ENCODE assay signal across 12 cellular contexts in the genomic region with DNA sequence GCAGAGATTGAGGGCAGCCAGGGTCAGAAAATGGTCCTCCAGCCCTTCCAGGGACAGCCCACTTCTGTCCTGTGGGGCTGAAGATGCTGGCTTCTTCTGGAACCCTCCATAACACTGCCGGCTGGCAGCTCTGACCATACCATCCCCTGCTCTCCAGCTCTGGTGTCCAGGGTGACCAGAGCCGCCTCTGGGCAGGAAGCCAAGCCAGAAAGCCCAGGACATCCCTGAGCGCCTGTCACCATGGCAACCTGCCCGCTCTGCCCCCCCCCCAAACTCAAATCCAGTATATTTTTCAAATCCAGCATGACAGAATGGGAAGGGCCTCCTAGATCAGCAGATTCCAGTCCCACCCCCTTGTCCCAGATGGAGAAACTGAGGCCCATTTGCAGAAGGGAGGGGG. TPM values are rescaled to one million over a fixed set of nuclear protein-coding genes. Genes with fewer than 3 reads are reported as not detected.
A peak's percentile ranks its signal among the peaks of the same experiment; 100 is the strongest.
DNase-seq lines count a peak whose midpoint lies in the region; ATAC-seq, FAIRE-seq and TF ChIP-seq lines count a peak whose summit lies in the region.
"Had no signal": no experiment of that assay in that cellular context is flagged by ENCODE, and none has a peak within 500 bp of the region (broad histone marks: within the 10 kb centered on the region; RNA-seq: fewer than 3 reads in every experiment).

No MANE protein-coding gene starts in this region.

- no peaks in the 10 kb centered on the region for H3K9me3 Mint-ChIP-seq in stimulated activated naive CD8-positive, alpha-beta T cell treated with anti-CD3 and anti-CD28 coated beads, Interleukin-15, amount 100 ng/mL, for 72 hours

- H3K9me3 ChIP-seq in BLaER1 treated with 17β-estradiol and CSF1 and Interleukin-3, amounts not matched to agents 10 nM and 100 nM (replicated peaks in 1 of 11): no peaks in the 10 kb centered on the region
- no peaks in the 10 kb centered on the region for H3K9me3 ChIP-seq in pancreas
- H3K9me3 ChIP-seq in osteoblast (ENCODE audit: low read depth, low read length): no peaks in the 10 kb centered on the region

- intact Hi-C loops in pancreas (cut with DNase I): loop anchor here in 2 of 3 donors (10.0 kb wide), 2 partner anchors 204 to 284 kb away; no protein-coding TSS in a partner anchor

- no peak overlapping the region for H3K4me3 Mint-ChIP-seq in stimulated activated naive CD8-positive, alpha-beta T cell treated with anti-CD3 and anti-CD28 coated beads, Interleukin-15, amount 100 ng/mL, for 72 hours

- ATAC-seq in pancreas: peak in 2 of 4 donors; percentile 32 to 43
- no peak for ATAC-seq in stimulated activated naive CD8-positive, alpha-beta T cell treated with anti-CD3 and anti-CD28 coated beads, Interleukin-15, amount 100 ng/mL, for 72 hours
- no peak for ATAC-seq in GM18858 (IDR thresholded peaks at IDR 0.05; ENCODE audit: unreplicated experiment)

- peaks cover 0 to 36% (median 0%) of the 10 kb centered on the region in 11 experiments; a peak in 10 of 22 replicates for H4K20me1 ChIP-seq in BLaER1 treated with 17β-estradiol and CSF1 and Interleukin-3, amounts not matched to agents 10 nM and 100 nM
- H4K20me1 ChIP-seq in osteoblast (ENCODE audit: insufficient read depth, low read length): no peaks in the 10 kb centered on the region

- no peak overlapping the region for H3K4me3 ChIP-seq in BLaER1 treated with 17β-estradiol and CSF1 and Interleukin-3, amounts not matched to agents 10 nM and 100 nM
- H3K4me3 ChIP-seq in pancreas (peak overlapping the region in 1 of 4 donors; percentile 25), osteoblast (ENCODE audit: insufficient read depth, low read length) (no peak overlapping the region)

- DNase-seq in NCI-H146 treated with DMSO at 0.1 percent for 48 hours (lab: John Stamatoyannopoulos, UW; ENCODE audit: unreplicated experiment) (peak; percentile 27), dermis blood vessel endothelial cell (peak; percentile 13), pancreas (peak in 4 of 6 donors; percentile 39 to 81 (median 56)), osteoblast (ENCODE audit: insufficient read length, low spot score, missing footprints) (no peak), MV-4-11 (lab: John Stamatoyannopoulos, UW) (no peak)
- no peak for DNase-seq in stimulated activated naive CD8-positive, alpha-beta T cell treated with anti-CD3 and anti-CD28 coated beads, Interleukin-15, amount 100 ng/mL, for 72 hours
- DNase-seq: activated T-cell treated with anti-CD3 and anti-CD28 coated beads for 4 hours, DND-41, NCI-H774 had no signal

- FAIRE-seq in pancreas (lab: Jason Lieb, UNC): no peak

- no peak overlapping the region for H3K9ac ChIP-seq in BLaER1 treated with 17β-estradiol and CSF1 and Interleukin-3, amounts not matched to agents 10 nM and 100 nM

- H3K4me1 ChIP-seq in BLaER1 treated with 17β-estradiol and CSF1 and Interleukin-3, amounts not matched to agents 10 nM and 100 nM: peaks cover 31 to 56% (median 49%) of the 10 kb centered on the region in 10 experiments
- H3K4me1 ChIP-seq in pancreas: peaks cover 0 to 14% (median 0%) of the 10 kb centered on the region in 3 donors
- no peaks in the 10 kb centered on the region for H3K4me1 ChIP-seq in osteoblast (ENCODE audit: insufficient read depth, low read length)

- no peak overlapping the region for H3K27ac Mint-ChIP-seq in stimulated activated naive CD8-positive, alpha-beta T cell treated with anti-CD3 and anti-CD28 coated beads, Interleukin-15, amount 100 ng/mL, for 72 hours

- H3K4me1 Mint-ChIP-seq in stimulated activated naive CD8-positive, alpha-beta T cell treated with anti-CD3 and anti-CD28 coated beads, Interleukin-15, amount 100 ng/mL, for 72 hours: peaks cover 12% of the 10 kb centered on the region

- WGBS in pancreas, 2 donors: 25 to 33% methylated on average over 4 of the region's 4 CpGs

- H3K4me2 ChIP-seq in BLaER1 treated with 17β-estradiol and CSF1 and Interleukin-3, amounts not matched to agents 10 nM and 100 nM: peak overlapping the region in 10 of 11 experiments; percentile 18 to 85 (median 45); a peak in 19 of 22 replicates
- no peak overlapping the region for H3K4me2 ChIP-seq in osteoblast (ENCODE audit: insufficient read depth, low read length)

- no peaks in the 10 kb centered on the region for H3K79me2 ChIP-seq in osteoblast (ENCODE audit: insufficient read depth, low read length)

- no peaks in the 10 kb centered on the region for H3K36me3 ChIP-seq in BLaER1 treated with 17β-estradiol and CSF1 and Interleukin-3, amounts not matched to agents 10 nM and 100 nM
- H3K36me3 ChIP-seq in pancreas (no peaks in the 10 kb centered on the region), osteoblast (ENCODE audit: insufficient read depth, low read length) (no peaks in the 10 kb centered on the region)

- H3K27ac ChIP-seq in BLaER1 treated with 17β-estradiol and CSF1 and Interleukin-3, amounts not matched to agents 10 nM and 100 nM: no peak overlapping the region
- H3K27ac ChIP-seq in pancreas (no peak overlapping the region), osteoblast (ENCODE audit: low read depth, low read length) (no peak overlapping the region)

- TF ChIP-seq CTCF in pancreas (IDR thresholded peaks at IDR 0.05) (no peak), osteoblast (IDR thresholded peaks at IDR 0.05; ENCODE audit: extremely low read depth, low read depth, low read length) (no peak)

- H2AFZ ChIP-seq in osteoblast (ENCODE audit: low read length): no peak overlapping the region

- H3K27me3 Mint-ChIP-seq in stimulated activated naive CD8-positive, alpha-beta T cell treated with anti-CD3 and anti-CD28 coated beads, Interleukin-15, amount 100 ng/mL, for 72 hours: peaks cover 13% of the 10 kb centered on the region

- peaks cover 24 to 33% (median 27%) of the 10 kb centered on the region in 11 experiments for H3K27me3 ChIP-seq in BLaER1 treated with 17β-estradiol and CSF1 and Interleukin-3, amounts not matched to agents 10 nM and 100 nM
- H3K27me3 ChIP-seq in pancreas: no peaks in the 10 kb centered on the region
- peaks cover 21% of the 10 kb centered on the region for H3K27me3 ChIP-seq in osteoblast (ENCODE audit: insufficient read depth, low read length)

RNA-seq across cellular contexts. Expression of a gene that starts 0.4 kb away (rescaled TPM):
- 0.17 TPM in 1 of 2 replicates, not detected in the other for total RNA-seq in dermis blood vessel endothelial cell
- under 1 TPM in 5 of 6 donors, not detected in 1; 0.08 to 0.31 (median 0.13) TPM for total RNA-seq in pancreas
- under 1 TPM; 0.42 to 0.52 TPM for polyA plus RNA-seq in pancreas
- under 0.01 TPM in 2 replicates for total RNA-seq in osteoblast

RNA-seq across cellular contexts. Expression of a gene that starts 7.3 kb away (rescaled TPM):
- total RNA-seq in dermis blood vessel endothelial cell (7.5 and 8.5 TPM in 2 replicates), pancreas (10 to 100 TPM in 3 of 6 donors, 1 to 10 TPM in 3; 7.8 to 21.2 (median 9.7) TPM), osteoblast (1.1 and 1.8 TPM in 2 replicates)
- 10 to 100 TPM; 44.8 to 61.1 TPM for polyA plus RNA-seq in pancreas

RNA-seq across cellular contexts. Expression of a gene that starts 16.9 kb away (rescaled TPM):
- total RNA-seq in dermis blood vessel endothelial cell (not detected in 2 replicates), pancreas (1 to 10 TPM in 1 of 6 donors, under 1 TPM in 5; 0.28 to 1.0 (median 0.38) TPM), osteoblast (not detected in 2 replicates)
- polyA plus RNA-seq in pancreas: 1 to 10 TPM in 1 of 2 donors, under 1 TPM in 1; 0.87 to 2.2 TPM
- total RNA-seq: HT-29 had no signal

Comparison
In these comparisons a context has a peak if more than half of its experiments do, and no peak if none do; other contexts are left out.
1. DNase-seq: peak in NCI-H146 treated with DMSO at 0.1 percent for 48 hours (single experiment), dermis blood vessel endothelial cell (single experiment) and pancreas (4 of 6); none in osteoblast (single experiment), MV-4-11 (single experiment) and stimulated activated naive CD8-positive, alpha-beta T cell treated with anti-CD3 and anti-CD28 coated beads, Interleukin-15, amount 100 ng/mL, for 72 hours (0 of 2).